Comparison of ENCODE assay signal across 16 cellular contexts in genomic region chr9:72863456-72864094, GRCh38.
DNase-seq lines count a peak whose midpoint lies in the region; ATAC-seq and TF ChIP-seq lines count a peak whose summit lies in the region.
"Had no signal": no experiment of that assay in that cellular context is flagged by ENCODE, and none has a peak within 500 bp of the region (broad histone marks: within the 10 kb centered on the region; RNA-seq: fewer than 3 reads in every experiment).

No MANE protein-coding gene starts in this region.

- POLR2A ChIA-PET in PC-9 (lab: Charles Lee; ENCODE audit: unreplicated experiment): interaction anchor here (0.6 kb wide), 1 partner anchor 816 kb away, joined by 4 read pairs; no protein-coding TSS in a partner anchor

- no peak overlapping the region for H3K4me2 ChIP-seq in PC-9
- peak overlapping the region; percentile 9 for H3K4me2 ChIP-seq in smooth muscle cell
- H3K4me2 ChIP-seq: A549 had no signal

- H3K36me3 ChIP-seq in PC-9 (ENCODE audit: low read depth) (no peaks in the 10 kb centered on the region), smooth muscle cell (ENCODE audit: low read depth) (no peaks in the 10 kb centered on the region)

- H4K20me1 ChIP-seq in PC-9 (ENCODE audit: insufficient read depth): no peaks in the 10 kb centered on the region
- H4K20me1 ChIP-seq in smooth muscle cell (ENCODE audit: low read depth): no peaks in the 10 kb centered on the region

- no peaks in the 10 kb centered on the region for H3K9me2 ChIP-seq in PC-9 (ENCODE audit: insufficient read depth)

- ATAC-seq in GM19455 (IDR thresholded peaks at IDR 0.05; ENCODE audit: unreplicated experiment) (no peak), GM18502 (IDR thresholded peaks at IDR 0.05; ENCODE audit: poor library complexity, unreplicated experiment) (no peak)
- ATAC-seq: CD8-positive, alpha-beta T cell had no signal

- DNase-seq in PC-9 (no peak), amniotic epithelial cell (ENCODE audit: low read depth) (peak; percentile 92), fibroblast of villous mesenchyme (ENCODE audit: low read depth) (peak; percentile 56), smooth muscle cell (lab: John Stamatoyannopoulos, UW; ENCODE audit: unreplicated experiment) (no peak), cardiac septum (ENCODE audit: low spot score) (no peak), NCI-H1092 treated with DMSO at 0.1 percent for 48 hours (lab: John Stamatoyannopoulos, UW) (no peak)
- DNase-seq: CD8-positive, alpha-beta T cell; COR-L47; DMS153; DND-41; GOT3; H9; IMR-90 had no signal

- H3K4me1 ChIP-seq in PC-9 (replicated peaks; ENCODE audit: insufficient read depth) (peaks cover 1% of the 10 kb centered on the region), smooth muscle cell (ENCODE audit: low read depth) (no peaks in the 10 kb centered on the region)

- no peak for TF ChIP-seq CTCF in PC-9 (conservative IDR thresholded peaks at IDR 0.05)
- no peak for TF ChIP-seq CTCF in fibroblast of villous mesenchyme (IDR thresholded peaks at IDR 0.05; ENCODE audit: insufficient read depth, low read depth, low read length)
- TF ChIP-seq CTCF in smooth muscle cell (IDR thresholded peaks at IDR 0.05; ENCODE audit: borderline replicate concordance, insufficient read depth, poor library complexity, severe bottlenecking): no peak

- intact Hi-C loops in PC-9 (cut with micrococcal nuclease; ENCODE audit: unreplicated experiment) (no loop called here), cardiac septum (cut with DNase I) (no loop called here)

- H2AFZ ChIP-seq in PC-9: 0 out of 2 replicates have a peak overlapping the region, but pooled peaks have one; percentile 25
- H2AFZ ChIP-seq in smooth muscle cell (ENCODE audit: low read depth): no peak overlapping the region

- CTCF ChIA-PET in PC-9 (lab: Charles Lee): interaction anchor here (0.6 kb wide), 1 partner anchor 274 kb away, joined by 16 read pairs; no protein-coding TSS in a partner anchor

- H3K27ac ChIP-seq in PC-9: no peak overlapping the region
- no peak overlapping the region for H3K27ac ChIP-seq in smooth muscle cell (ENCODE audit: low read depth)

- no peak overlapping the region for H3K9ac ChIP-seq in smooth muscle cell (ENCODE audit: low read depth)

- 38% methylated on average over 4 of the region's 4 CpGs for WGBS in smooth muscle cell (ENCODE audit: low lambda C conversion rate)

- no peaks in the 10 kb centered on the region for H3K27me3 ChIP-seq in PC-9 (ENCODE audit: insufficient read depth, low read depth)
- H3K27me3 ChIP-seq in smooth muscle cell (ENCODE audit: low read depth): no peaks in the 10 kb centered on the region

- H3K79me2 ChIP-seq in PC-9 (ENCODE audit: low read depth): no peaks in the 10 kb centered on the region
- no peaks in the 10 kb centered on the region for H3K79me2 ChIP-seq in smooth muscle cell (ENCODE audit: low read depth)

- BruUV-seq in PC-9 (replicated peaks; lab: Mats Ljungman, UMichigan): no TSS peak

- H3F3A ChIP-seq in PC-9 (ENCODE audit: insufficient read depth, low read depth) (no peaks in the 10 kb centered on the region), smooth muscle cell (ENCODE audit: low read depth) (no peaks in the 10 kb centered on the region)

- H3K9me3 ChIP-seq in PC-9 (ENCODE audit: insufficient read depth, low read depth): peaks cover 6% of the 10 kb centered on the region
- no peaks in the 10 kb centered on the region for H3K9me3 ChIP-seq in smooth muscle cell (replicated peaks; ENCODE audit: low read depth)

- H3K4me3 ChIP-seq in PC-9: no peak overlapping the region
- H3K4me3 ChIP-seq in fibroblast of villous mesenchyme (ENCODE audit: low read depth, low read length): no peak overlapping the region
- no peak overlapping the region for H3K4me3 ChIP-seq in smooth muscle cell
- H3K4me3 ChIP-seq: A549 had no signal

Comparison
In these comparisons a context has a peak if more than half of its experiments do, and no peak if none do; other contexts are left out.
1. DNase-seq: peak in amniotic epithelial cell (single experiment) and fibroblast of villous mesenchyme (single experiment); none in PC-9 (0 of 2), smooth muscle cell (single experiment), cardiac septum (single experiment) and NCI-H1092 treated with DMSO at 0.1 percent for 48 hours (single experiment).